In genomic region chr12:15757553-15758255, GRCh38 we compare ENCODE assay signal across 11 cellular contexts. TPM values are rescaled to one million over a fixed set of nuclear protein-coding genes. Genes with fewer than 3 reads are reported as not detected.
A peak's percentile ranks its signal among the peaks of the same experiment; 100 is the strongest.
DNase-seq lines count a peak whose midpoint lies in the region; ATAC-seq and TF ChIP-seq lines count a peak whose summit lies in the region.
"Had no signal": no experiment of that assay in that cellular context is flagged by ENCODE, and none has a peak within 500 bp of the region (broad histone marks: within the 10 kb centered on the region; RNA-seq: fewer than 3 reads in every experiment).

No MANE protein-coding gene starts in this region.

- H3K9me3 ChIP-seq in Panc1 (ENCODE audit: control insufficient read depth, insufficient read depth, low read depth, low read length) = no peaks in the 10 kb centered on the region
- H3K9me3 ChIP-seq in fibroblast of lung (ENCODE audit: control insufficient read depth, insufficient read depth, low read depth, low read length) = no peaks in the 10 kb centered on the region
- H3K9me3 ChIP-seq in skeletal muscle satellite cell (replicated peaks; ENCODE audit: low read length) = no peaks in the 10 kb centered on the region

- intact Hi-C loops in activated CD8-positive, alpha-beta T cell treated with anti-CD3 and anti-CD28 coated beads for 36 hours (cut with micrococcal nuclease) = no loop called here
- intact Hi-C loops in Panc1 (cut with micrococcal nuclease; ENCODE audit: unreplicated experiment) = no loop called here

- no peak overlapping the region for H3K4me3 Mint-ChIP-seq in activated CD8-positive, alpha-beta T cell treated with anti-CD3 and anti-CD28 coated beads for 36 hours
- H3K4me3 Mint-ChIP-seq in activated CD8-positive, alpha-beta T cell treated with anti-CD3 and anti-CD28 coated beads, Interleukin-2, amount 10 ng/mL, durations not matched to agents 7 days and 5 days = no peak overlapping the region
- H3K4me3 Mint-ChIP-seq in immature natural killer cell = no peak overlapping the region
- H3K4me3 Mint-ChIP-seq: memory B cell had no signal

- H3K36me3 Mint-ChIP-seq in activated CD8-positive, alpha-beta T cell treated with anti-CD3 and anti-CD28 coated beads for 36 hours (ENCODE audit: low read depth) = no peaks in the 10 kb centered on the region
- no peaks in the 10 kb centered on the region for H3K36me3 Mint-ChIP-seq in activated CD8-positive, alpha-beta T cell treated with anti-CD3 and anti-CD28 coated beads, Interleukin-2, amount 10 ng/mL, durations not matched to agents 7 days and 5 days (ENCODE audit: low read depth)
- H3K36me3 Mint-ChIP-seq in immature natural killer cell = no peaks in the 10 kb centered on the region
- H3K36me3 Mint-ChIP-seq: memory B cell had no signal

- no peaks in the 10 kb centered on the region for H3K4me1 Mint-ChIP-seq in activated CD8-positive, alpha-beta T cell treated with anti-CD3 and anti-CD28 coated beads for 36 hours (ENCODE audit: low read depth)
- H3K4me1 Mint-ChIP-seq in activated CD8-positive, alpha-beta T cell treated with anti-CD3 and anti-CD28 coated beads, Interleukin-2, amount 10 ng/mL, durations not matched to agents 7 days and 5 days (ENCODE audit: low read depth) = no peaks in the 10 kb centered on the region
- no peaks in the 10 kb centered on the region for H3K4me1 Mint-ChIP-seq in immature natural killer cell
- H3K4me1 Mint-ChIP-seq: memory B cell had no signal

- H3K27me3 Mint-ChIP-seq in activated CD8-positive, alpha-beta T cell treated with anti-CD3 and anti-CD28 coated beads for 36 hours = peaks cover 18% of the 10 kb centered on the region
- H3K27me3 Mint-ChIP-seq in activated CD8-positive, alpha-beta T cell treated with anti-CD3 and anti-CD28 coated beads, Interleukin-2, amount 10 ng/mL, durations not matched to agents 7 days and 5 days (ENCODE audit: low read depth) = peaks cover 24% of the 10 kb centered on the region
- H3K27me3 Mint-ChIP-seq in immature natural killer cell (ENCODE audit: low read depth in 3 of 3) = peaks cover 0 to 7% (median 3%) of the 10 kb centered on the region in 3 donors

- H3K36me3 ChIP-seq in Panc1 (ENCODE audit: control insufficient read depth, insufficient read depth, low read length) (no peaks in the 10 kb centered on the region), fibroblast of lung (ENCODE audit: control insufficient read depth, insufficient read depth, low read length) (no peaks in the 10 kb centered on the region), skeletal muscle satellite cell (ENCODE audit: insufficient read depth, low read length) (peaks cover 15% of the 10 kb centered on the region)

- no peaks in the 10 kb centered on the region for H3K9me3 Mint-ChIP-seq in activated CD8-positive, alpha-beta T cell treated with anti-CD3 and anti-CD28 coated beads for 36 hours
- H3K9me3 Mint-ChIP-seq in activated CD8-positive, alpha-beta T cell treated with anti-CD3 and anti-CD28 coated beads, Interleukin-2, amount 10 ng/mL, durations not matched to agents 7 days and 5 days (ENCODE audit: insufficient read depth) = no peaks in the 10 kb centered on the region
- H3K9me3 Mint-ChIP-seq in immature natural killer cell = peaks cover 0 to 2% (median 0%) of the 10 kb centered on the region in 6 donors
- H3K9me3 Mint-ChIP-seq: memory B cell had no signal

- no peak for TF ChIP-seq CTCF in activated CD8-positive, alpha-beta T cell treated with anti-CD3 and anti-CD28 coated beads for 36 hours (IDR thresholded peaks at IDR 0.05)
- TF ChIP-seq CTCF in Panc1 (IDR thresholded peaks at IDR 0.05) = no peak
- no peak for TF ChIP-seq CTCF in fibroblast of lung (conservative IDR thresholded peaks at IDR 0.05 in 1 of 2, IDR thresholded peaks at IDR 0.05 in 1 of 2; ENCODE audit: low read depth in 1 of 2, low read length in 2 of 2)

- DNase-seq in activated CD8-positive, alpha-beta T cell treated with anti-CD3 and anti-CD28 coated beads for 36 hours = peak; percentile 4
- DNase-seq in activated CD8-positive, alpha-beta T cell treated with anti-CD3 and anti-CD28 coated beads, Interleukin-2, amount 10 ng/mL, durations not matched to agents 7 days and 5 days = no peak
- DNase-seq in Panc1 (ENCODE audit: low read depth, low spot score) (peak; percentile 32), fibroblast of lung (ENCODE audit: low read depth in 2 of 2) (peak; percentile 77 to 93), immature natural killer cell (no peak)
- DNase-seq: caudate nucleus had no signal

- peak overlapping the region; percentile 1 for H3K4me2 ChIP-seq in fibroblast of lung (ENCODE audit: extremely low read depth, insufficient read depth, low read length)
- H3K4me2 ChIP-seq in skeletal muscle satellite cell (ENCODE audit: low read length) = peak overlapping the region; percentile 40

- H4K20me1 ChIP-seq in fibroblast of lung (ENCODE audit: control insufficient read depth, extremely low read depth, insufficient read depth, low read length) = no peaks in the 10 kb centered on the region

- H3K27me3 ChIP-seq in Panc1 (ENCODE audit: control insufficient read depth, insufficient read depth, low read length) (no peaks in the 10 kb centered on the region), fibroblast of lung (ENCODE audit: control insufficient read depth, insufficient read depth, low read length) (no peaks in the 10 kb centered on the region), skeletal muscle satellite cell (ENCODE audit: control insufficient read depth, insufficient read depth, low read length) (no peaks in the 10 kb centered on the region)

- BruUV-seq in Panc1 (replicated peaks; lab: Mats Ljungman, UMichigan) = no TSS peak

- POLR2A ChIA-PET in activated CD8-positive, alpha-beta T cell treated with anti-CD3 and anti-CD28 coated beads for 36 hours (lab: Charles Lee) = no interaction called here
- POLR2A ChIA-PET in activated CD8-positive, alpha-beta T cell treated with anti-CD3 and anti-CD28 coated beads, Interleukin-2, amount 10 ng/mL, durations not matched to agents 7 days and 5 days (lab: Charles Lee) = no interaction called here
- POLR2A ChIA-PET in Panc1 (lab: Charles Lee) = interaction anchor here (0.6 kb wide), 1 partner anchor 390 kb away, joined by 3 read pairs; no protein-coding TSS in a partner anchor

- no peak overlapping the region for H3K27ac Mint-ChIP-seq in activated CD8-positive, alpha-beta T cell treated with anti-CD3 and anti-CD28 coated beads for 36 hours
- no peak overlapping the region for H3K27ac Mint-ChIP-seq in activated CD8-positive, alpha-beta T cell treated with anti-CD3 and anti-CD28 coated beads, Interleukin-2, amount 10 ng/mL, durations not matched to agents 7 days and 5 days
- no peak overlapping the region for H3K27ac Mint-ChIP-seq in immature natural killer cell
- H3K27ac Mint-ChIP-seq: memory B cell had no signal

- peaks cover 86% of the 10 kb centered on the region for H3K79me2 ChIP-seq in fibroblast of lung (ENCODE audit: control insufficient read depth, insufficient read depth, low read length)

- in situ Hi-C loops in Panc1 (cut with HindIII; ENCODE audit: low pct_unique_long_range_greater_than_20kb, low sequenced_read_pairs) = no loop called here

- H3K27ac ChIP-seq in Panc1 (ENCODE audit: low read length) (no peak overlapping the region), fibroblast of lung (ENCODE audit: insufficient read depth, low read length) (peak overlapping the region; percentile 68)
- H3K27ac ChIP-seq: C4-2B had no signal

- no peak overlapping the region for H3K4me3 ChIP-seq in Panc1 (ENCODE audit: low read depth in 2 of 2, low read length in 2 of 2)
- H3K4me3 ChIP-seq in fibroblast of lung (replicated peaks in 1 of 4; ENCODE audit: control extremely low read depth in 1 of 4, insufficient read depth in 1 of 4, low read depth in 3 of 4, low read length in 4 of 4) = no peak overlapping the region
- peak overlapping the region; percentile 15 for H3K4me3 ChIP-seq in skeletal muscle satellite cell (ENCODE audit: low read length)

- H3K4me1 ChIP-seq in Panc1 (ENCODE audit: control insufficient read depth, insufficient read depth, low read length) (peaks cover 3% of the 10 kb centered on the region; the same call in 1 of the 2 replicates), fibroblast of lung (ENCODE audit: control insufficient read depth, extremely low read depth, insufficient read depth, low read length) (peaks cover 15% of the 10 kb centered on the region), skeletal muscle satellite cell (ENCODE audit: control insufficient read depth, insufficient read depth, low read length) (peaks cover 69% of the 10 kb centered on the region)

- CTCF ChIA-PET in activated CD8-positive, alpha-beta T cell treated with anti-CD3 and anti-CD28 coated beads for 36 hours (lab: Charles Lee) = interaction anchor here (1.0 kb wide), 1 partner anchor 168 kb away, joined by 3 read pairs; no protein-coding TSS in a partner anchor
- CTCF ChIA-PET in activated CD8-positive, alpha-beta T cell treated with anti-CD3 and anti-CD28 coated beads, Interleukin-2, amount 10 ng/mL, durations not matched to agents 7 days and 5 days (lab: Charles Lee) = no interaction called here
- CTCF ChIA-PET in Panc1 (lab: Charles Lee) = no interaction called here

- H3K9ac ChIP-seq in fibroblast of lung (ENCODE audit: insufficient read depth, low read length) = no peak overlapping the region
- H3K9ac ChIP-seq in skeletal muscle satellite cell (ENCODE audit: low read depth, low read length) = peak overlapping the region; percentile 71

- H2AFZ ChIP-seq in fibroblast of lung (ENCODE audit: low read length) = no peak overlapping the region

- ATAC-seq in activated CD8-positive, alpha-beta T cell treated with anti-CD3 and anti-CD28 coated beads for 36 hours = peak; percentile 67
- ATAC-seq in activated CD8-positive, alpha-beta T cell treated with anti-CD3 and anti-CD28 coated beads, Interleukin-2, amount 10 ng/mL, durations not matched to agents 7 days and 5 days = no peak
- peak; percentile 72 for ATAC-seq in Panc1
- no peak for ATAC-seq in HG03442 (IDR thresholded peaks at IDR 0.05; ENCODE audit: unreplicated experiment)
- no peak for ATAC-seq in HG02852 (IDR thresholded peaks at IDR 0.05; ENCODE audit: unreplicated experiment)

RNA-seq across cellular contexts. Expression of gene EPS8, which starts 31.5 kb away (rescaled TPM):
- total RNA-seq in activated CD8-positive, alpha-beta T cell treated with anti-CD3 and anti-CD28 coated beads for 36 hours = 1 to 10 TPM; 1.8 to 2.3 TPM
- total RNA-seq in activated CD8-positive, alpha-beta T cell treated with anti-CD3 and anti-CD28 coated beads, Interleukin-2, amount 10 ng/mL, durations not matched to agents 7 days and 5 days = 1 to 10 TPM; 1.0 to 2.2 TPM
- total RNA-seq in Panc1 (2021; ENCODE audit: unreplicated experiment) (32.0 TPM), fibroblast of lung (71.4 and 108 TPM in 2 replicates)
- polyA plus RNA-seq in Panc1 (2012; ENCODE audit: insufficient read length) = 30.2 TPM
- polyA plus RNA-seq in fibroblast of lung (81.2 and 96.3 TPM in 2 replicates), immature natural killer cell (1 to 10 TPM in 2 of 3 donors, under 1 TPM in 1; 0.24 to 2.8 (median 2.0) TPM)
- polyA plus RNA-seq in fibroblast of lung (2012) = 42.9 and 45.2 TPM in 2 replicates
- 22.2 and 31.6 TPM in 2 replicates for polyA minus RNA-seq in fibroblast of lung (ENCODE audit: low replicate concordance)
- 159 and 170 TPM in 2 replicates for total RNA-seq in skeletal muscle satellite cell (2012; rRNA removed)

Comparison
In these comparisons a context has a peak if more than half of its experiments do, and no peak if none do; other contexts are left out.
1. ATAC-seq: peak in activated CD8-positive, alpha-beta T cell treated with anti-CD3 and anti-CD28 coated beads for 36 hours (single experiment) and Panc1 (single experiment); none in activated CD8-positive, alpha-beta T cell treated with anti-CD3 and anti-CD28 coated beads, Interleukin-2, amount 10 ng/mL, durations not matched to agents 7 days and 5 days (single experiment), HG03442 (single experiment) and HG02852 (single experiment).
2. DNase-seq: peak in activated CD8-positive, alpha-beta T cell treated with anti-CD3 and anti-CD28 coated beads for 36 hours (single experiment), Panc1 (single experiment) and fibroblast of lung (2 of 2); none in activated CD8-positive, alpha-beta T cell treated with anti-CD3 and anti-CD28 coated beads, Interleukin-2, amount 10 ng/mL, durations not matched to agents 7 days and 5 days (single experiment) and immature natural killer cell (0 of 3).